19 cellular contexts compared by ENCODE assay signal in genomic region chr1:64527191-64527590, GRCh38. TPM values are rescaled to one million over a fixed set of nuclear protein-coding genes. Genes with fewer than 3 reads are reported as not detected.
DNase-seq lines count a peak whose midpoint lies in the region; ATAC-seq and TF ChIP-seq lines count a peak whose summit lies in the region.
"Had no signal": no experiment of that assay in that cellular context is flagged by ENCODE, and none has a peak within 500 bp of the region (broad histone marks: within the 10 kb centered on the region; RNA-seq: fewer than 3 reads in every experiment).

No MANE protein-coding gene starts in this region.

- WGBS in right cardiac atrium, result 90% methylated on average over 8 of the region's 8 CpGs

- no peaks in the 10 kb centered on the region for H3K36me3 Mint-ChIP-seq in CD4-positive, alpha-beta T cell (ENCODE audit: low read depth)
- no peaks in the 10 kb centered on the region for H3K36me3 Mint-ChIP-seq in nephron (ENCODE audit: low read depth)
- no peaks in the 10 kb centered on the region for H3K36me3 Mint-ChIP-seq in activated T-helper 17 cell treated with anti-CD3 and anti-CD28 coated beads, Interleukin-2, amount 50 U/mL, for 72 hours (ENCODE audit: low read depth)
- H3K36me3 Mint-ChIP-seq: natural killer cell treated with Interleukin-12 subunit alpha and Interleukin-12 subunit beta and Interleukin-15 and Interleukin-18, amount 100 ng/mL, for 72 hours had no signal

- H3K4me3 ChIP-seq in right atrium auricular region (no peak overlapping the region), right cardiac atrium (ENCODE audit: low read length) (no peak overlapping the region)
- H3K4me3 ChIP-seq: heart left ventricle had no signal

- intact Hi-C loops in CD4-positive, alpha-beta T cell (cut with DNase I, micrococcal nuclease), result no loop called here
- intact Hi-C loops in right cardiac atrium (cut with DNase I), result no loop called here

- H3K4me1 ChIP-seq in right atrium auricular region (peaks cover 0 to 7% of the 10 kb centered on the region in 2 donors), right cardiac atrium (ENCODE audit: control insufficient read depth, insufficient read depth, low read length) (no peaks in the 10 kb centered on the region)
- H3K4me1 ChIP-seq: parathyroid adenoma had no signal

- H3K27me3 ChIP-seq in CD4-positive, alpha-beta T cell (ENCODE audit: control insufficient read depth, insufficient read depth, low read length), result peaks cover 4% of the 10 kb centered on the region
- H3K27me3 ChIP-seq in right atrium auricular region, result no peaks in the 10 kb centered on the region
- H3K27me3 ChIP-seq in right cardiac atrium (ENCODE audit: control insufficient read depth, insufficient read depth), result no peaks in the 10 kb centered on the region
- H3K27me3 ChIP-seq: heart left ventricle had no signal

- no peaks in the 10 kb centered on the region for H3K9me3 ChIP-seq in CD4-positive, alpha-beta T cell (ENCODE audit: control insufficient read depth, low read length)
- H3K9me3 ChIP-seq in right atrium auricular region (no peaks in the 10 kb centered on the region), right cardiac atrium (ENCODE audit: control insufficient read depth, low read length) (no peaks in the 10 kb centered on the region)
- H3K9me3 ChIP-seq: heart left ventricle, SK-N-SH had no signal

- H3K27ac Mint-ChIP-seq in CD4-positive, alpha-beta T cell, result peak overlapping the region; percentile 7
- H3K27ac Mint-ChIP-seq in nephron, result peak overlapping the region; percentile 2 to 64 (median 55)
- no peak overlapping the region for H3K27ac Mint-ChIP-seq in activated T-helper 17 cell treated with anti-CD3 and anti-CD28 coated beads, Interleukin-2, amount 50 U/mL, for 72 hours
- H3K27ac Mint-ChIP-seq: natural killer cell treated with Interleukin-12 subunit alpha and Interleukin-12 subunit beta and Interleukin-15 and Interleukin-18, amount 100 ng/mL, for 72 hours had no signal

- H3K27ac ChIP-seq in CD4-positive, alpha-beta T cell (ENCODE audit: low read depth, low read length), result no peak overlapping the region
- H3K27ac ChIP-seq in right atrium auricular region (no peak overlapping the region), right cardiac atrium (ENCODE audit: low read length) (no peak overlapping the region)
- H3K27ac ChIP-seq: C4-2B, parathyroid adenoma had no signal

- CTCF ChIA-PET in CD4-positive, alpha-beta T cell (lab: Charles Lee), result no interaction called here

- H3K9me3 Mint-ChIP-seq in CD4-positive, alpha-beta T cell, result no peaks in the 10 kb centered on the region
- H3K9me3 Mint-ChIP-seq in nephron, result no peaks in the 10 kb centered on the region
- no peaks in the 10 kb centered on the region for H3K9me3 Mint-ChIP-seq in activated T-helper 17 cell treated with anti-CD3 and anti-CD28 coated beads, Interleukin-2, amount 50 U/mL, for 72 hours
- H3K9me3 Mint-ChIP-seq: natural killer cell treated with Interleukin-12 subunit alpha and Interleukin-12 subunit beta and Interleukin-15 and Interleukin-18, amount 100 ng/mL, for 72 hours had no signal

- POLR2A ChIA-PET in CD4-positive, alpha-beta T cell (lab: Charles Lee), result interaction anchor here (1.5 kb wide), 1 partner anchor 10 kb away, joined by 5 read pairs; no protein-coding TSS in a partner anchor

- H3K36me3 ChIP-seq in right atrium auricular region, result no peaks in the 10 kb centered on the region
- H3K36me3 ChIP-seq: heart left ventricle had no signal

- TF ChIP-seq CTCF in CD4-positive, alpha-beta T cell (IDR thresholded peaks at IDR 0.05), result no peak
- TF ChIP-seq CTCF in nephron (IDR thresholded peaks at IDR 0.05; ENCODE audit: unreplicated experiment in 3 of 3) (no peak), right atrium auricular region (IDR thresholded peaks at IDR 0.05) (no peak)

- peaks cover 18% of the 10 kb centered on the region for H3K4me1 Mint-ChIP-seq in CD4-positive, alpha-beta T cell (ENCODE audit: low read depth)
- H3K4me1 Mint-ChIP-seq in nephron, result peaks cover 82% of the 10 kb centered on the region
- no peaks in the 10 kb centered on the region for H3K4me1 Mint-ChIP-seq in activated T-helper 17 cell treated with anti-CD3 and anti-CD28 coated beads, Interleukin-2, amount 50 U/mL, for 72 hours

- no peaks in the 10 kb centered on the region for H3K27me3 Mint-ChIP-seq in CD4-positive, alpha-beta T cell
- H3K27me3 Mint-ChIP-seq in nephron (ENCODE audit: low read depth), result no peaks in the 10 kb centered on the region
- peaks cover 12% of the 10 kb centered on the region for H3K27me3 Mint-ChIP-seq in activated T-helper 17 cell treated with anti-CD3 and anti-CD28 coated beads, Interleukin-2, amount 50 U/mL, for 72 hours

- no peak for DNase-seq in CD4-positive, alpha-beta T cell
- DNase-seq in NOMO-1 (lab: John Stamatoyannopoulos, UW; ENCODE audit: unreplicated experiment in 2 of 2) (peak; percentile 24 to 49), amniotic epithelial cell (ENCODE audit: low read depth) (peak; percentile 23), right atrium auricular region (ENCODE audit: low spot score) (no peak), LoVo (ENCODE audit: low spot score) (no peak), right cardiac atrium (no peak)
- DNase-seq: cerebellar nuclear complex, DMS 273 treated with DMSO at 0.1 percent for 48 hours, HCEC 1CT, heart left ventricle, KG1, NCI-H524, SK-N-SH had no signal

- ATAC-seq in CD4-positive, alpha-beta T cell (ENCODE audit: poor library complexity), result peak; percentile 81
- ATAC-seq in activated T-helper 17 cell treated with anti-CD3 and anti-CD28 coated beads, Interleukin-2, amount 50 U/mL, for 72 hours (replicated peaks), result no peak
- no peak for ATAC-seq in right cardiac atrium
- ATAC-seq: heart left ventricle; left lobe of liver; natural killer cell treated with Interleukin-12 subunit alpha and Interleukin-12 subunit beta and Interleukin-15 and Interleukin-18, amount 100 ng/mL, for 72 hours had no signal

- H3K4me3 Mint-ChIP-seq in CD4-positive, alpha-beta T cell, result peak overlapping the region; percentile 22
- H3K4me3 Mint-ChIP-seq in nephron, result no peak overlapping the region
- no peak overlapping the region for H3K4me3 Mint-ChIP-seq in activated T-helper 17 cell treated with anti-CD3 and anti-CD28 coated beads, Interleukin-2, amount 50 U/mL, for 72 hours
- H3K4me3 Mint-ChIP-seq: natural killer cell treated with Interleukin-12 subunit alpha and Interleukin-12 subunit beta and Interleukin-15 and Interleukin-18, amount 100 ng/mL, for 72 hours had no signal

RNA-seq across cellular contexts. Expression of gene CACHD1, which starts 57.3 kb away (rescaled TPM):
- 1 to 10 TPM; 6.2 to 7.1 TPM for total RNA-seq in CD4-positive, alpha-beta T cell
- total RNA-seq in right atrium auricular region (1 to 10 TPM; 3.1 to 8.5 TPM), right cardiac atrium (1 to 10 TPM; 2.5 to 6.4 (median 3.7) TPM)
- total RNA-seq in activated T-helper 17 cell treated with anti-CD3 and anti-CD28 coated beads, Interleukin-2, amount 50 U/mL, for 72 hours, result under 1 TPM in 1 of 2 donors, not detected in 1; 0.06 TPM
- polyA plus RNA-seq in right cardiac atrium, result 1.6 TPM

Comparison
In these comparisons a context has a peak if more than half of its experiments do, and no peak if none do; other contexts are left out.
1. DNase-seq: peak in NOMO-1 (2 of 2) and amniotic epithelial cell (single experiment); none in CD4-positive, alpha-beta T cell (0 of 10), right atrium auricular region (single experiment), LoVo (single experiment) and right cardiac atrium (0 of 3).